In the genomic region with DNA sequence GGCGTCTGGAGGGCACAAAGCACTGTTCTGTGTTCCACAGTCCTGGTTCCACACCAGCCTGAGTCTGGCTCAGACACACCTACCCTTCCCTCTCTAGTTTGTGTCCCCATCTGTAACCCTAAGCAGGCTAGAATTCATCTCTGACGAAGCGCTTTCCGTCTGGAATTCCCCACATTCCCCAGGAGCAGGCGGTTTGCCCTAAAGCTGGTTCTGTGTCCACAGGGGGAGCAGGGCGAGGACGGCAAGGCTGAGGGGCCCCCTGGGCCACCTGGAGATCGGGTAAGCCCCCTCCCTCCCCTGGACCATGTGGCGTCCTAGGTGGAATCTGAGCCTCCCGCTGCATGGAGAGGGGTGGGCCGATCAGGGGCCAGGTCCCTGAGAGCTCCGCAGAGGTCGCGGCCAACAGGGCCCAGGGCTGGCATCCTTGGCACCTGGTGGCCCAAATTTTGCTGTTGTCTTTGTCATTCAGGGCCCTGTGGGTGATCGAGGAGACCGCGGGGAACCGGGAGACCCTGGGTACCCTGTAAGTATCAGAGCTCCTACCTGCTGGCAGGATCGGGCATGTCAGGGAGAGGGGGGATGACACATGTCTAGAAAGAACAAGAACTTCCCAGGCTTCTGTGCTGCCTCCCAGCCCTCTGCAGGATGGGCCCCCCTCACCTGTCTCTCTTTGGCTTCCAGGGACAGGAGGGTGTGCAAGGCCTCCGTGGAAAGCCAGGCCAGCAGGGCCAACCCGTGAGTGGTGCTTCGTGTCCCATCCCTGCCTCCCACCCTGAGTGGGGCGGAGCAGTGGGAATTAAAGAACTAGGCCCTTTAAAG, we compare ENCODE assay signal across 8 cellular contexts. TPM values are rescaled to one million over a fixed set of nuclear protein-coding genes. Genes with fewer than 3 reads are reported as not detected.
DNase-seq lines count a peak whose midpoint lies in the region; ATAC-seq and TF ChIP-seq lines count a peak whose summit lies in the region.
"Had no signal": no experiment of that assay in that cellular context is flagged by ENCODE, and none has a peak within 500 bp of the region (broad histone marks: within the 10 kb centered on the region; RNA-seq: fewer than 3 reads in every experiment).

No MANE protein-coding gene starts in this region.

- H3K36me3 Mint-ChIP-seq in glutamatergic neuron (ENCODE audit: unreplicated experiment), result no peaks in the 10 kb centered on the region
- no peaks in the 10 kb centered on the region for H3K36me3 Mint-ChIP-seq in CD8-positive, alpha-beta T cell

- peak; percentile 31 for DNase-seq in H4 (ENCODE audit: low spot score)
- DNase-seq in SJSA1 (ENCODE audit: low read depth in 1 of 2, low spot score in 2 of 2), result peak; percentile 83 to 84
- DNase-seq in glutamatergic neuron, result peak; percentile 16
- peak; percentile 53 for DNase-seq in sciatic nerve (ENCODE audit: low spot score)
- no peak for DNase-seq in HT-29 (ENCODE audit: low spot score)
- DNase-seq in CD8-positive, alpha-beta T cell, result no peak
- DNase-seq in NAMALWA (ENCODE audit: low spot score), result no peak

- CTCF ChIA-PET in CD8-positive, alpha-beta T cell (lab: Charles Lee), result interaction anchor here (1.3 kb wide), 2 partner anchors 61 to 199 kb away, joined by 3 to 4 read pairs; no protein-coding TSS in a partner anchor

- H3K4me3 Mint-ChIP-seq in glutamatergic neuron (ENCODE audit: unreplicated experiment), result no peak overlapping the region
- no peak overlapping the region for H3K4me3 Mint-ChIP-seq in CD8-positive, alpha-beta T cell
- H3K4me3 Mint-ChIP-seq: central memory CD8-positive, alpha-beta T cell had no signal

- no peak overlapping the region for H3K4me3 ChIP-seq in SJSA1
- H3K4me3 ChIP-seq in CD8-positive, alpha-beta T cell (ENCODE audit: low read depth, low read length), result no peak overlapping the region

- ATAC-seq in sciatic nerve, result no peak
- no peak for ATAC-seq in CD8-positive, alpha-beta T cell

- no peak overlapping the region for H3K27ac Mint-ChIP-seq in glutamatergic neuron (ENCODE audit: unreplicated experiment)
- H3K27ac Mint-ChIP-seq in CD8-positive, alpha-beta T cell, result no peak overlapping the region

- intact Hi-C loops in sciatic nerve (cut with DNase I), result loop anchor here (5.0 kb wide), 1 partner anchor 136 kb away; no protein-coding TSS in a partner anchor
- intact Hi-C loops in CD8-positive, alpha-beta T cell (cut with DNase I, micrococcal nuclease), result no loop called here

- peaks cover 1% of the 10 kb centered on the region for H3K9me3 Mint-ChIP-seq in glutamatergic neuron (ENCODE audit: unreplicated experiment)
- H3K9me3 Mint-ChIP-seq in CD8-positive, alpha-beta T cell, result no peaks in the 10 kb centered on the region
- H3K9me3 Mint-ChIP-seq: central memory CD8-positive, alpha-beta T cell had no signal

- peak overlapping the region; percentile 79 for H3K27ac ChIP-seq in SJSA1
- no peak overlapping the region for H3K27ac ChIP-seq in CD8-positive, alpha-beta T cell (ENCODE audit: low read depth, low read length)

- H3K27me3 ChIP-seq in SJSA1 (replicated peaks), result no peaks in the 10 kb centered on the region
- H3K27me3 ChIP-seq in CD8-positive, alpha-beta T cell (ENCODE audit: insufficient read depth, low read length), result no peaks in the 10 kb centered on the region

- H3K9me3 ChIP-seq in SJSA1 (replicated peaks), result no peaks in the 10 kb centered on the region
- no peaks in the 10 kb centered on the region for H3K9me3 ChIP-seq in CD8-positive, alpha-beta T cell (ENCODE audit: low read length)

- POLR2A ChIA-PET in CD8-positive, alpha-beta T cell (lab: Charles Lee), result no interaction called here

- peaks cover 18% of the 10 kb centered on the region for H3K36me3 ChIP-seq in SJSA1
- no peaks in the 10 kb centered on the region for H3K36me3 ChIP-seq in CD8-positive, alpha-beta T cell (ENCODE audit: insufficient read depth, low read length)

- TF ChIP-seq CTCF in glutamatergic neuron (IDR thresholded peaks at IDR 0.05; ENCODE audit: partially characterized antibody, unreplicated experiment), result no peak
- no peak for TF ChIP-seq CTCF in CD8-positive, alpha-beta T cell (IDR thresholded peaks at IDR 0.05)

- H3K27me3 Mint-ChIP-seq in glutamatergic neuron (ENCODE audit: unreplicated experiment), result peaks cover 4% of the 10 kb centered on the region
- H3K27me3 Mint-ChIP-seq in CD8-positive, alpha-beta T cell (ENCODE audit: low read depth), result peaks cover 5% of the 10 kb centered on the region

- peaks cover 22% of the 10 kb centered on the region for H3K4me1 Mint-ChIP-seq in glutamatergic neuron (ENCODE audit: low read depth, unreplicated experiment)
- H3K4me1 Mint-ChIP-seq in CD8-positive, alpha-beta T cell (ENCODE audit: low read depth), result no peaks in the 10 kb centered on the region

- H3K4me1 ChIP-seq in SJSA1 (replicated peaks), result peaks cover 41% of the 10 kb centered on the region
- no peaks in the 10 kb centered on the region for H3K4me1 ChIP-seq in CD8-positive, alpha-beta T cell (ENCODE audit: insufficient read depth, low read length)

RNA-seq across cellular contexts. Expression of a gene that starts 34.5 kb away (rescaled TPM):
- total RNA-seq in H4 (2014; rRNA removed; shearing (Covaris generic)), result 0.33 TPM in 1 of 2 replicates, not detected in the other
- total RNA-seq in SJSA1 (2014; rRNA removed; shearing (Covaris generic)), result not detected in 2 replicates
- total RNA-seq in glutamatergic neuron (ENCODE audit: unreplicated experiment), result not detected
- total RNA-seq in sciatic nerve, result 0.76 TPM
- not detected in 2 replicates for total RNA-seq in HT-29 (2014; rRNA removed; shearing (Covaris generic))
- total RNA-seq in CD8-positive, alpha-beta T cell, result not detected

RNA-seq across cellular contexts. Expression of a gene that starts 41.2 kb away (rescaled TPM):
- 0.19 TPM in 1 of 2 replicates, not detected in the other for total RNA-seq in H4 (2014; rRNA removed; shearing (Covaris generic))
- total RNA-seq in SJSA1 (2014; rRNA removed; shearing (Covaris generic)), result not detected in 2 replicates
- not detected for total RNA-seq in glutamatergic neuron (ENCODE audit: unreplicated experiment)
- not detected for total RNA-seq in sciatic nerve
- not detected in 2 replicates for total RNA-seq in HT-29 (2014; rRNA removed; shearing (Covaris generic))
- not detected for total RNA-seq in CD8-positive, alpha-beta T cell

Comparison
In these comparisons a context has a peak if more than half of its experiments do, and no peak if none do; other contexts are left out.
1. DNase-seq: peak in H4 (single experiment), SJSA1 (2 of 2), glutamatergic neuron (single experiment) and sciatic nerve (single experiment); none in HT-29 (single experiment), CD8-positive, alpha-beta T cell (0 of 7) and NAMALWA (single experiment).